ENCODE assay signal across 36 cellular contexts in the genomic region with DNA sequence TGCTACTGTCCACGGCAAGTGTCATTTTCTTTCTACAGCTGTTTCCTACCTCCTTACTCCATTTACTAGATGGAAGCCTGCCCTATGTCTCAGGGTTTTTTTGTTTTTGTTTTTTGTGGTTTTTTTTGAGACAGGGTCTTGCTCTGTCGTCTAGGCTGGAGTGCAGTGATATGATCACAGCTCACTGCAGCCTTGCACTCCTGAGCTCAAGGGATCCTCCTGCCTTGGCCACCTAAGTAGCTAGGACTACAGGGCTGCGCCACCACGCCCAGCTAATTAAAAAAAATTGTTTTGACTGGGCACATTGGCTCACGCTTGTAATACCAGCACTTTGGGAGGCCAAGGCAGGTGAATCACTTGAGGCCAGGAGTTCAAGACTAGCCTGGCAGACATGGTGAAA.
"Had no signal": no experiment of that assay in that cellular context is flagged by ENCODE, and none has a peak within 500 bp of the region (broad histone marks: within the 10 kb centered on the region; RNA-seq: fewer than 3 reads in every experiment).

No MANE protein-coding gene starts in this region.

- H3K4me1 ChIP-seq: ascending aorta had no signal

- DNase-seq: activated B cell treated with CpG ODN at 0.5 μM for 24 hours; activated CD4-positive, alpha-beta memory T cell treated with anti-CD3 and anti-CD28 coated beads for 36 hours; activated CD4-positive, alpha-beta T cell treated with anti-CD3 and anti-CD28 coated beads for 4 hours; activated CD4-positive, alpha-beta T cell treated with anti-CD3 and anti-CD28 coated beads, Interleukin-2, amount 50 U/mL, for 1 hour; activated CD4-positive, CD25-positive, alpha-beta regulatory T cell treated with anti-CD3 and anti-CD28 coated beads, Interleukin-2, amount 50 U/mL, for 72 hours; activated gamma-delta T cell; activated naive CD4-positive, alpha-beta T cell treated with Interleukin-2 at 50 U/mL for 16 hours; activated naive CD8-positive, alpha-beta T cell treated with anti-CD3 and anti-CD28 coated beads, Interleukin-2, amount 10 ng/mL, durations not matched to agents 7 days and 5 days; activated T-cell treated with anti-CD3 and anti-CD28 coated beads, Interleukin-2, amount 50 U/mL, for 1 hour; activated T-cell treated with anti-CD3 and anti-CD28 coated beads, Interleukin-2, amount 50 U/mL, for 72 hours; amygdala; caudate nucleus; NCI-H1092 treated with DMSO at 0.1 percent for 48 hours; NCI-H1417; NCI-H146; NCI-H187; NCI-H2029 treated with DMSO at 0.1 percent for 48 hours; NCI-H2107; NCI-H2171; NCI-H510A; NCI-H526; NCI-H748 treated with DMSO at 0.1 percent for 48 hours; NK-92 treated with Interleukin-12 subunit alpha and Interleukin-12 subunit beta, amount 100 ng/mL, for 24 hours; PC-9; SIG-M5; T-cell; T-helper 2 cell; T-helper 9 cell had no signal

- H3K27me3 ChIP-seq: ascending aorta had no signal

- H3K4me3 Mint-ChIP-seq: activated B cell treated with CpG ODN at 0.5 μM for 24 hours; activated CD4-positive, alpha-beta memory T cell treated with anti-CD3 and anti-CD28 coated beads for 36 hours; activated naive CD4-positive, alpha-beta T cell treated with anti-CD3 and anti-CD28 coated beads, Interleukin-2, amount 50 U/mL, for 24 hours; activated naive CD8-positive, alpha-beta T cell treated with anti-CD3 and anti-CD28 coated beads, Interleukin-2, amount 10 ng/mL, durations not matched to agents 7 days and 5 days; activated T-cell treated with anti-CD3 and anti-CD28 coated beads, Interleukin-2, amount 50 U/mL, for 72 hours; activated T-helper 17 cell treated with anti-CD3 and anti-CD28 coated beads, Interleukin-2, amount 50 U/mL, for 72 hours; T-cell had no signal

- H3K9me3 ChIP-seq: ascending aorta had no signal

- H3K4me2 ChIP-seq: KMS-11, PC-9 had no signal

- H3K4me1 Mint-ChIP-seq: activated naive CD4-positive, alpha-beta T cell treated with anti-CD3 and anti-CD28 coated beads, Interleukin-2, amount 50 U/mL, for 24 hours; activated T-helper 17 cell treated with anti-CD3 and anti-CD28 coated beads, Interleukin-2, amount 50 U/mL, for 72 hours; T-cell had no signal

- H3K4me3 ChIP-seq: ascending aorta, PC-9 had no signal

- H3K36me3 Mint-ChIP-seq: activated CD4-positive, alpha-beta memory T cell treated with anti-CD3 and anti-CD28 coated beads for 36 hours; activated naive CD4-positive, alpha-beta T cell treated with anti-CD3 and anti-CD28 coated beads, Interleukin-2, amount 50 U/mL, for 24 hours; T-cell had no signal

- H3K9me3 Mint-ChIP-seq: activated B cell treated with CpG ODN at 0.5 μM for 24 hours; activated naive CD4-positive, alpha-beta T cell treated with anti-CD3 and anti-CD28 coated beads, Interleukin-2, amount 50 U/mL, for 24 hours; activated T-cell treated with anti-CD3 and anti-CD28 coated beads, Interleukin-2, amount 50 U/mL, for 72 hours; activated T-helper 17 cell treated with anti-CD3 and anti-CD28 coated beads, Interleukin-2, amount 50 U/mL, for 72 hours had no signal

- H2AFZ ChIP-seq: PC-9 had no signal

- H3K27ac ChIP-seq: ascending aorta, KMS-11, PC-9, RWPE1, VCaP had no signal

- H3K27ac Mint-ChIP-seq: activated B cell treated with CpG ODN at 0.5 μM for 24 hours; activated CD4-positive, alpha-beta memory T cell treated with anti-CD3 and anti-CD28 coated beads for 36 hours; activated naive CD4-positive, alpha-beta T cell treated with anti-CD3 and anti-CD28 coated beads, Interleukin-2, amount 50 U/mL, for 24 hours; activated naive CD8-positive, alpha-beta T cell treated with anti-CD3 and anti-CD28 coated beads, Interleukin-2, amount 10 ng/mL, durations not matched to agents 7 days and 5 days; activated T-cell treated with anti-CD3 and anti-CD28 coated beads, Interleukin-2, amount 50 U/mL, for 72 hours; activated T-helper 17 cell treated with anti-CD3 and anti-CD28 coated beads, Interleukin-2, amount 50 U/mL, for 72 hours; T-cell had no signal

- H3K36me3 ChIP-seq: ascending aorta had no signal

- H3K27me3 Mint-ChIP-seq: activated B cell treated with CpG ODN at 0.5 μM for 24 hours; activated CD4-positive, alpha-beta memory T cell treated with anti-CD3 and anti-CD28 coated beads for 36 hours; activated naive CD4-positive, alpha-beta T cell treated with anti-CD3 and anti-CD28 coated beads, Interleukin-2, amount 50 U/mL, for 24 hours; activated naive CD8-positive, alpha-beta T cell treated with anti-CD3 and anti-CD28 coated beads, Interleukin-2, amount 10 ng/mL, durations not matched to agents 7 days and 5 days; T-cell had no signal

- ATAC-seq: activated T-cell treated with anti-CD3 and anti-CD28 coated beads, Interleukin-2, amount 50 U/mL, for 72 hours; activated T-helper 17 cell treated with anti-CD3 and anti-CD28 coated beads, Interleukin-2, amount 50 U/mL, for 72 hours; Right ventricle myocardium inferior; SK-N-SH treated with all-trans-retinoic acid at 6 μM for 48 hours; T-cell had no signal
